Comparison of ENCODE assay signal across 8 cellular contexts in the genomic region with DNA sequence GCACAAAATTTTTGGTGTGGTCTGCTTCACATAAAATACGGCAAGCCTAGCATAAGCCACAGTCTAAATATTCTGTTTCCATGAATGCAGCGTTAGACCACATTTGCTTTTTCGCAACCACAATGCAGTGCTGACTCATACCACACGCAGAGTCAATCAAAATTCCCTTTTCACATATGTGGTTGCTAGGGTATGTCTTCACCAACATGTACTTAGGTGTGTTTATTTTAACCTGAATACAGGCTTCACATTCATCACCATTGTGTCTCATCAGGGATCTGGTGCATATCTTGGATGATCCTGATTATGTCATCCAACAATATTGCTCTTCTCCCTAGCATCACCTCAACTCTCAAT.
DNase-seq lines count a peak whose midpoint lies in the region; ATAC-seq lines count a peak whose summit lies in the region.

No MANE protein-coding gene starts in this region.

- peak; percentile 70 for ATAC-seq in HG03097 (IDR thresholded peaks at IDR 0.05; ENCODE audit: low FRiP score, unreplicated experiment)
- peak; percentile 88 for ATAC-seq in stimulated activated naive CD8-positive, alpha-beta T cell treated with anti-CD3 and anti-CD28 coated beads, Interleukin-15, Interleukin-2, amounts not matched to agents 100 U/mL and 50 U/mL, for 24 hours

- peak; percentile 46 for DNase-seq in activated T-cell treated with anti-CD3 and anti-CD28 coated beads for 24 hours (ENCODE audit: low read depth)
- no peak for DNase-seq in activated T-cell treated with anti-CD3 and anti-CD28 coated beads, Interleukin-2, amount 50 U/mL, for 1 hour
- peak; percentile 82 for DNase-seq in OCI-M1 (lab: John Stamatoyannopoulos, UW)
- peak; percentile 0 for DNase-seq in central memory CD4-positive, alpha-beta T cell
- peak; percentile 49 for DNase-seq in stimulated activated naive CD8-positive, alpha-beta T cell treated with anti-CD3 and anti-CD28 coated beads, Interleukin-15, Interleukin-2, amounts not matched to agents 100 U/mL and 50 U/mL, for 24 hours
- no peak for DNase-seq in cerebellum (ENCODE audit: low spot score)
- DNase-seq in NCI-H2171 treated with DMSO at 0.1 percent for 48 hours (lab: John Stamatoyannopoulos, UW) = no peak

Comparison
In these comparisons a context has a peak if more than half of its experiments do, and no peak if none do; other contexts are left out.
1. DNase-seq: peak in activated T-cell treated with anti-CD3 and anti-CD28 coated beads for 24 hours (single experiment), OCI-M1 (single experiment), central memory CD4-positive, alpha-beta T cell (single experiment) and stimulated activated naive CD8-positive, alpha-beta T cell treated with anti-CD3 and anti-CD28 coated beads, Interleukin-15, Interleukin-2, amounts not matched to agents 100 U/mL and 50 U/mL, for 24 hours (single experiment); none in activated T-cell treated with anti-CD3 and anti-CD28 coated beads, Interleukin-2, amount 50 U/mL, for 1 hour (single experiment), cerebellum (single experiment) and NCI-H2171 treated with DMSO at 0.1 percent for 48 hours (single experiment).